In genomic region chr22:45163074-45163416, GRCh38 we compare ENCODE assay signal across 7 cellular contexts. TPM values are rescaled to one million over a fixed set of nuclear protein-coding genes. Genes with fewer than 3 reads are reported as not detected.
A peak's percentile ranks its signal among the peaks of the same experiment; 100 is the strongest.
DNase-seq lines count a peak whose midpoint lies in the region; ATAC-seq, FAIRE-seq and TF ChIP-seq lines count a peak whose summit lies in the region.

No MANE protein-coding gene starts in this region.

- CTCF ChIA-PET in GM10248 (lab: Yijun Ruan, JAX), result interaction anchor here (1.2 to 1.7 kb wide), 4 partner anchors 10 to 59 kb away, joined by 3 to 5 read pairs (median 3); no protein-coding TSS in a partner anchor

- no peaks in the 10 kb centered on the region for H3K9me3 Mint-ChIP-seq in naive B cell

- WGBS in esophagus muscularis mucosa, result 13% methylated on average over 11 of the region's 11 CpGs

- DNase-seq in GM10248 (ENCODE audit: extremely low spot score) (peak; percentile 37), esophagus muscularis mucosa (ENCODE audit: extremely low spot score) (no peak), naive B cell (no peak), RCC 7860 (ENCODE audit: low spot score) (no peak), posterior cingulate gyrus (no peak)

- H3K27ac ChIP-seq in esophagus muscularis mucosa (replicated peaks in 1 of 4), result peak overlapping the region; percentile 84 to 92 (median 88)

- H3K36me3 Mint-ChIP-seq in naive B cell, result no peaks in the 10 kb centered on the region

- POLR2A ChIA-PET in GM10248 (lab: Yijun Ruan, JAX), result interaction anchor here (1.1 kb wide), 1 partner anchor 8 kb away, joined by 3 read pairs; no protein-coding TSS in a partner anchor

- peaks cover 14 to 43% (median 37%) of the 10 kb centered on the region in 3 donors for H3K4me1 Mint-ChIP-seq in naive B cell

- H3K9me3 ChIP-seq in esophagus muscularis mucosa, result no peaks in the 10 kb centered on the region

- peaks cover 25 to 61% (median 50%) of the 10 kb centered on the region in 4 donors for H3K4me1 ChIP-seq in esophagus muscularis mucosa

- H3K27ac Mint-ChIP-seq in naive B cell, result peak overlapping the region; percentile 63 to 97 (median 92)

- ATAC-seq in HG02970 (IDR thresholded peaks at IDR 0.05; ENCODE audit: low FRiP score, unreplicated experiment) (peak; percentile 1), SK-N-SH treated with all-trans-retinoic acid at 6 μM for 48 hours (peak; percentile 62), naive B cell (ENCODE audit: low read depth in 2 of 2) (peak; percentile 45)

- no peak for FAIRE-seq in RCC 7860 (lab: Jason Lieb, UNC)

- H3K4me3 ChIP-seq in esophagus muscularis mucosa, result peak overlapping the region; percentile 77 to 98 (median 89)

- no peaks in the 10 kb centered on the region for H3K27me3 ChIP-seq in esophagus muscularis mucosa

- no peaks in the 10 kb centered on the region for H3K27me3 Mint-ChIP-seq in naive B cell

- intact Hi-C loops in esophagus muscularis mucosa (cut with DNase I) (loop anchor here (5.0 to 10.0 kb wide), 2 partner anchors 52 to 156 kb away; no protein-coding TSS in a partner anchor), posterior cingulate gyrus (cut with DNase I) (loop anchor here (10.0 kb wide), 2 partner anchors 72 to 102 kb away; no protein-coding TSS in a partner anchor)

- TF ChIP-seq CTCF in GM10248 (IDR thresholded peaks at IDR 0.05; ENCODE audit: control extremely low read depth, extremely low read depth, low read depth, missing control alignments) (no peak), esophagus muscularis mucosa (IDR thresholded peaks at IDR 0.05) (no peak)

- TF ChIP-seq EP300 in esophagus muscularis mucosa (IDR thresholded peaks at IDR 0.05), result no peak

- TF ChIP-seq POLR2A in esophagus muscularis mucosa (IDR thresholded peaks at IDR 0.05; ENCODE audit: low read depth), result no peak

- H3K36me3 ChIP-seq in esophagus muscularis mucosa, result peaks cover 0 to 14% (median 3%) of the 10 kb centered on the region in 4 donors

- H3K4me3 Mint-ChIP-seq in naive B cell, result peak overlapping the region; percentile 84 to 98 (median 95)

TF ChIP-seq in SK-N-SH treated with all-trans-retinoic acid at 6 μM for 48 hours, 23 proteins besides CTCF, POLR2A, EP300 and RAD21:
- no peak for TF ChIP-seq TCF4 (CRISPR knock-in tag; IDR thresholded peaks at IDR 0.05; ENCODE audit: borderline replicate concordance)
- no peak for TF ChIP-seq ZNF8 (CRISPR knock-in tag; IDR thresholded peaks at IDR 0.05)

RNA-seq across cellular contexts. Expression of gene NUP50, which starts 0.7 kb away (rescaled TPM):
- total RNA-seq in esophagus muscularis mucosa, result 10 to 100 TPM; 22.7 to 40.3 (median 30.0) TPM
- 10 to 100 TPM; 26.9 to 49.7 (median 39.1) TPM for polyA plus RNA-seq in naive B cell (ENCODE audit: low read depth in 6 of 6)

Comparison
In these comparisons a context has a peak if more than half of its experiments do, and no peak if none do; other contexts are left out.
1. ATAC-seq: peak in every context shown above with its lines; median percentile 62 in SK-N-SH treated with all-trans-retinoic acid at 6 μM for 48 hours; 45 in naive B cell; 1 in HG02970.